ENCODE assay signal across 26 cellular contexts in genomic region chr6:650098-650497, GRCh38. TPM values are rescaled to one million over a fixed set of nuclear protein-coding genes. Genes with fewer than 3 reads are reported as not detected.
"Had no signal": no experiment of that assay in that cellular context is flagged by ENCODE, and none has a peak within 500 bp of the region (broad histone marks: within the 10 kb centered on the region; RNA-seq: fewer than 3 reads in every experiment).

No MANE protein-coding gene starts in this region.

- H3K27me3 ChIP-seq: esophagus squamous epithelium, transverse colon, uterus had no signal

- H3K27ac Mint-ChIP-seq: activated B cell treated with CpG ODN at 0.5 μM for 24 hours; activated CD4-positive, alpha-beta T cell treated with anti-CD3 and anti-CD28 coated beads for 36 hours; activated naive CD8-positive, alpha-beta T cell treated with anti-CD3 and anti-CD28 coated beads for 36 hours; endodermal cell; memory B cell; naive B cell; stimulated activated naive B cell treated with anti-CD40 and anti-IgM and Interleukin-4, amounts not matched to agents 10 μg/mL and 1 μg/mL and 100 μg/mL, for 72 hours; T-helper 1 cell treated with Interleukin-12 subunit alpha and Interleukin-12 subunit beta and Interleukin-4 antibody, amounts not matched to agents 30 μg/mL and 1 μg/mL, for 36 hours had no signal

- H3K36me3 ChIP-seq: esophagus squamous epithelium, transverse colon, uterus had no signal

- ATAC-seq: activated CD4-positive, alpha-beta T cell treated with anti-CD3 and anti-CD28 coated beads for 36 hours; sciatic nerve; stimulated activated naive B cell treated with anti-CD40 and anti-IgM and Interleukin-4, amounts not matched to agents 10 μg/mL and 1 μg/mL and 100 μg/mL, for 72 hours had no signal

- DNase-seq: activated B cell treated with CpG ODN at 0.5 μM for 24 hours; activated CD4-positive, alpha-beta T cell treated with anti-CD3 and anti-CD28 coated beads for 36 hours; activated CD4-positive, alpha-beta T cell treated with anti-CD3 and anti-CD28 coated beads, Interleukin-2, amount 50 U/mL, for 48 hours; activated naive CD4-positive, alpha-beta T cell treated with Interleukin-2 at 50 U/mL for 16 hours; activated naive CD8-positive, alpha-beta T cell treated with anti-CD3 and anti-CD28 coated beads for 36 hours; activated T-cell treated with anti-CD3 and anti-CD28 coated beads, Interleukin-2, amount 50 U/mL, for 48 hours; amniotic stem cell; cortex of kidney; endodermal cell; esophagus squamous epithelium; foreskin melanocyte; glutamatergic neuron; hippocampal formation; left cardiac atrium; naive B cell; occipital lobe; posterior cingulate gyrus; stimulated activated CD4-positive, alpha-beta T cell treated with anti-CD3 and anti-CD28 coated beads, Interleukin-2, amount 100 ng/mL, for 48 hours; stimulated activated CD8-positive, alpha-beta memory T cell treated with anti-CD3 and anti-CD28 coated beads, Interleukin-4, amount 100 ng/mL, for 48 hours; stimulated activated naive B cell treated with anti-CD40 and anti-IgM and Interleukin-4, amounts not matched to agents 10 μg/mL and 1 μg/mL and 100 μg/mL, for 72 hours; T1000; transverse colon; uterus had no signal

- H3K9me3 ChIP-seq: esophagus squamous epithelium, transverse colon, uterus had no signal

- H3K27ac ChIP-seq: esophagus squamous epithelium, transverse colon, uterus had no signal

- H3K27me3 Mint-ChIP-seq: activated B cell treated with CpG ODN at 0.5 μM for 24 hours; activated CD4-positive, alpha-beta T cell treated with anti-CD3 and anti-CD28 coated beads for 36 hours; activated naive CD8-positive, alpha-beta T cell treated with anti-CD3 and anti-CD28 coated beads for 36 hours; memory B cell; naive B cell; stimulated activated naive B cell treated with anti-CD40 and anti-IgM and Interleukin-4, amounts not matched to agents 10 μg/mL and 1 μg/mL and 100 μg/mL, for 72 hours had no signal

- H3K4me3 Mint-ChIP-seq: activated B cell treated with CpG ODN at 0.5 μM for 24 hours; activated CD4-positive, alpha-beta T cell treated with anti-CD3 and anti-CD28 coated beads for 36 hours; activated naive CD8-positive, alpha-beta T cell treated with anti-CD3 and anti-CD28 coated beads for 36 hours; endodermal cell; memory B cell; naive B cell; stimulated activated naive B cell treated with anti-CD40 and anti-IgM and Interleukin-4, amounts not matched to agents 10 μg/mL and 1 μg/mL and 100 μg/mL, for 72 hours; T-helper 1 cell treated with Interleukin-12 subunit alpha and Interleukin-12 subunit beta and Interleukin-4 antibody, amounts not matched to agents 30 μg/mL and 1 μg/mL, for 36 hours had no signal

- H3K4me3 ChIP-seq: esophagus squamous epithelium, transverse colon, uterus had no signal

- H3K9me3 Mint-ChIP-seq: endodermal cell; T-helper 1 cell treated with Interleukin-12 subunit alpha and Interleukin-12 subunit beta and Interleukin-4 antibody, amounts not matched to agents 30 μg/mL and 1 μg/mL, for 36 hours had no signal

- H3K4me1 Mint-ChIP-seq: endodermal cell had no signal

- H3K4me1 ChIP-seq: uterus had no signal

RNA-seq across cellular contexts. Expression of gene HUS1B, which starts 6.8 kb away (rescaled TPM):
- total RNA-seq: left cardiac atrium had no signal
